In genomic region chr18:62339106-62339988, GRCh38 we compare ENCODE assay signal across 10 cellular contexts. TPM values are rescaled to one million over a fixed set of nuclear protein-coding genes. Genes with fewer than 3 reads are reported as not detected.
DNase-seq lines count a peak whose midpoint lies in the region; ATAC-seq, FAIRE-seq and TF ChIP-seq lines count a peak whose summit lies in the region.
"Had no signal": no experiment of that assay in that cellular context is flagged by ENCODE, and none has a peak within 500 bp of the region (broad histone marks: within the 10 kb centered on the region; RNA-seq: fewer than 3 reads in every experiment).

No MANE protein-coding gene starts in this region.

- no peaks in the 10 kb centered on the region for H3K27me3 ChIP-seq in Loucy (ENCODE audit: insufficient read depth, low read length, poor library complexity, severe bottlenecking)
- peaks cover 12% of the 10 kb centered on the region for H3K27me3 ChIP-seq in astrocyte (ENCODE audit: insufficient read depth, low read length)
- H3K27me3 ChIP-seq: thyroid gland had no signal

- ATAC-seq in mucosa of descending colon (peak; percentile 86), GM21786 (IDR thresholded peaks at IDR 0.05; ENCODE audit: unreplicated experiment) (no peak)
- ATAC-seq: gastrocnemius medialis had no signal

- no peak overlapping the region for H3K27ac Mint-ChIP-seq in astrocyte (ENCODE audit: unreplicated experiment)

- peaks cover 11% of the 10 kb centered on the region for H3K4me1 Mint-ChIP-seq in astrocyte (ENCODE audit: low read depth, unreplicated experiment)

- H3K4me1 ChIP-seq in Loucy (ENCODE audit: insufficient read depth, low read length, poor library complexity, severe bottlenecking) (peaks cover 4% of the 10 kb centered on the region), astrocyte (ENCODE audit: insufficient read depth, low read length) (peaks cover 15% of the 10 kb centered on the region), mucosa of descending colon (ENCODE audit: low read depth) (peaks cover 14% of the 10 kb centered on the region)
- H3K4me1 ChIP-seq: gastrocnemius medialis, thyroid gland had no signal

- peaks cover 14% of the 10 kb centered on the region for H3K27me3 Mint-ChIP-seq in astrocyte (ENCODE audit: low read depth, unreplicated experiment)

- FAIRE-seq in GM12891 (lab: Jason Lieb, UNC) (no peak), astrocyte (lab: Jason Lieb, UNC) (peak; percentile 91)

- TF ChIP-seq CTCF in Loucy (conservative IDR thresholded peaks at IDR 0.05; ENCODE audit: low read length) (no peak), astrocyte (IDR thresholded peaks at IDR 0.05; ENCODE audit: insufficient read depth, low read depth, low read length) (no peak), mucosa of descending colon (IDR thresholded peaks at IDR 0.05) (no peak)

- H3K9me2 ChIP-seq in Loucy (replicated peaks; ENCODE audit: low read depth, low read length), result no peaks in the 10 kb centered on the region

- TF ChIP-seq POLR2A in GM12891 (IDR thresholded peaks at IDR 0.05; ENCODE audit: low read depth, low read length), result no peak

- no peak overlapping the region for H3K4me3 Mint-ChIP-seq in astrocyte (ENCODE audit: unreplicated experiment)

- no peak overlapping the region for H3K27ac ChIP-seq in astrocyte (ENCODE audit: low read depth, low read length)
- H3K27ac ChIP-seq: gastrocnemius medialis, thyroid gland had no signal

- H2AFZ ChIP-seq in Loucy (ENCODE audit: low read length) (peak overlapping the region; percentile 31; the same call in 1 of the 2 replicates), astrocyte (ENCODE audit: low read depth, low read length) (no peak overlapping the region)

- H3K36me3 ChIP-seq in Loucy (ENCODE audit: insufficient read depth, low read length) (no peaks in the 10 kb centered on the region), astrocyte (ENCODE audit: insufficient read depth, low read length) (no peaks in the 10 kb centered on the region), mucosa of descending colon (ENCODE audit: low read depth) (no peaks in the 10 kb centered on the region)
- H3K36me3 ChIP-seq: gastrocnemius medialis, thyroid gland had no signal

- H3K9me3 ChIP-seq in Loucy (ENCODE audit: insufficient read depth, low read depth, low read length) (no peaks in the 10 kb centered on the region), astrocyte (ENCODE audit: insufficient read depth, low read depth, low read length) (no peaks in the 10 kb centered on the region), mucosa of descending colon (no peaks in the 10 kb centered on the region)
- H3K9me3 ChIP-seq: gastrocnemius medialis, thyroid gland had no signal

- H3K9me3 Mint-ChIP-seq in astrocyte (ENCODE audit: unreplicated experiment), result peaks cover 2% of the 10 kb centered on the region

- no peak for DNase-seq in GM12891 (ENCODE audit: insufficient read length, low spot score)
- DNase-seq in astrocyte (ENCODE audit: low read depth), result peak; percentile 87
- no peak for DNase-seq in mucosa of descending colon
- no peak for DNase-seq in NCI-H2107 (lab: John Stamatoyannopoulos, UW)
- DNase-seq in DMS114 treated with DMSO at 0.1 percent for 48 hours (lab: John Stamatoyannopoulos, UW; ENCODE audit: unreplicated experiment), result no peak
- DNase-seq: gastrocnemius medialis, NCI-H82, thyroid gland had no signal

- intact Hi-C loops in mucosa of descending colon (cut with DNase I, micrococcal nuclease), result no loop called here

- no peaks in the 10 kb centered on the region for H4K20me1 ChIP-seq in Loucy (ENCODE audit: insufficient read depth, low read length, poor library complexity, severe bottlenecking)
- H4K20me1 ChIP-seq in astrocyte (ENCODE audit: insufficient read depth, low read length), result no peaks in the 10 kb centered on the region

- H3K4me3 ChIP-seq in Loucy (ENCODE audit: low read length, poor library complexity, severe bottlenecking) (no peak overlapping the region), astrocyte (ENCODE audit: insufficient read depth, low read depth, low read length) (no peak overlapping the region), mucosa of descending colon (no peak overlapping the region)
- H3K4me3 ChIP-seq: gastrocnemius medialis, thyroid gland had no signal

- no peak overlapping the region for H3K4me2 ChIP-seq in Loucy (ENCODE audit: low read depth, low read length, poor library complexity, severe bottlenecking)
- H3K4me2 ChIP-seq in astrocyte (ENCODE audit: low read length), result peak overlapping the region; percentile 81

- H3F3A ChIP-seq in Loucy (ENCODE audit: low read depth), result no peaks in the 10 kb centered on the region

- H3K79me2 ChIP-seq in Loucy (ENCODE audit: insufficient read depth, low read length) (no peaks in the 10 kb centered on the region), astrocyte (ENCODE audit: insufficient read depth, low read length) (no peaks in the 10 kb centered on the region)

- peaks cover 2% of the 10 kb centered on the region for H3K36me3 Mint-ChIP-seq in astrocyte (ENCODE audit: low read depth, unreplicated experiment)

- no peak overlapping the region for H3K9ac ChIP-seq in Loucy (ENCODE audit: low read depth, low read length, poor library complexity, severe bottlenecking)
- H3K9ac ChIP-seq in astrocyte (ENCODE audit: low read length), result no peak overlapping the region

TF ChIP-seq in GM12891, 5 proteins besides CTCF, POLR2A, EP300 and RAD21:
- TF ChIP-seq SPI1 (IDR thresholded peaks at IDR 0.05; ENCODE audit: low read depth, low read length), result 0 out of 2 replicates have a peak, but pooled peaks have one; percentile 11
- TF ChIP-seq POU2F2 (IDR thresholded peaks at IDR 0.05; ENCODE audit: low read depth, low read length), result no peak
- TF ChIP-seq PAX5 (IDR thresholded peaks at IDR 0.05; ENCODE audit: insufficient read depth, low read length, severe bottlenecking), result no peak

RNA-seq across cellular contexts. Expression of gene TNFRSF11A, which starts 14.2 kb away (rescaled TPM):
- 1.2 TPM for polyA plus RNA-seq in GM12891 (2012; ENCODE audit: low read depth, missing spikeins)
- total RNA-seq in astrocyte (0.75 and 1.5 TPM in 2 replicates), mucosa of descending colon (10 to 100 TPM; 23.3 to 87.3 (median 59.3) TPM)
